18 cellular contexts compared by ENCODE assay signal in genomic region chr4:130141651-130142050, GRCh38.
"Had no signal": no experiment of that assay in that cellular context is flagged by ENCODE, and none has a peak within 500 bp of the region (broad histone marks: within the 10 kb centered on the region; RNA-seq: fewer than 3 reads in every experiment).

No MANE protein-coding gene starts in this region.

- DNase-seq: colonic mucosa; cortex of kidney; dermis blood vessel endothelial cell; dorsolateral prefrontal cortex; effector CD4-positive, alpha-beta T cell; effector CD8-positive, alpha-beta T cell; effector memory CD4-positive, alpha-beta T cell; effector memory CD8-positive, alpha-beta T cell; endodermal cell; erythroblast; esophagus squamous epithelium; foreskin fibroblast; foreskin keratinocyte; foreskin melanocyte; gastrocnemius medialis; glutamatergic neuron; heart left ventricle; heart right ventricle had no signal
